Comparison of ENCODE assay signal across 17 cellular contexts in the genomic region with DNA sequence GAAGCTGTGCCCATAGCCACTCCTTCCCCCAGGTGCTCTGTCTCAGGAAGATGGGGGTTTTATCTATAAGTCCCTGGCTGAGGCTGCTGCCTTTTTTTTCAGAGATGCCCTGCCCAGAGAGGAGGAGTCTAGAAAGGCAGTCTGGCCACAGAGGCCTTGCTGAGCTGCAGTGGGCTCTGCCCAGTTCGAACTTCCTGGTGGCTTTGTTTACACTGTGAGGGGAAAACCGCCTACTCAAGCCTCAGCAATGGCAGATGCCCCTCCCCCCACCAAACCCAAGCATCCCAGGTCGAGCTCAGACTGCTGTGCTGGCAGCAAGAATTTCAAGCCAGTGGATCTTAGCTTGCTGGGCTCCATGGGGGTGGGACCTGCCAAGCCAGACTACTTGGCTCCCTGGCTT. TPM values are rescaled to one million over a fixed set of nuclear protein-coding genes. Genes with fewer than 3 reads are reported as not detected.
DNase-seq lines count a peak whose midpoint lies in the region; ATAC-seq and TF ChIP-seq lines count a peak whose summit lies in the region.
"Not testable (repeated sequence)": the region's sequence is repeated elsewhere in the genome, so short reads cannot be mapped to it uniquely, and the experiment has no call there.
"Had no signal": no experiment of that assay in that cellular context is flagged by ENCODE, and none has a peak within 500 bp of the region (broad histone marks: within the 10 kb centered on the region; RNA-seq: fewer than 3 reads in every experiment).

No MANE protein-coding gene starts in this region.

- POLR2A ChIA-PET in WTC11 (lab: Charles Lee), result interaction anchor here (0.7 to 0.9 kb wide), 2 partner anchors 122 to 144 kb away, joined by 4 read pairs; no protein-coding TSS in a partner anchor

- intact Hi-C loops in esophagus muscularis mucosa (cut with DNase I), result not testable (repeated sequence)

- H2BK12ac ChIP-seq in trophoblast cell (ENCODE audit: low read length), result not testable (repeated sequence)

- TF ChIP-seq EP300 in esophagus muscularis mucosa (IDR thresholded peaks at IDR 0.05), result not testable (repeated sequence)

- H2BK5ac ChIP-seq in trophoblast cell (ENCODE audit: low read depth, low read length, poor library complexity), result not testable (repeated sequence)

- 0% methylated on average over 2 of the region's 3 CpGs for WGBS in esophagus muscularis mucosa
- no CpG with 5 or more reads among the region's 3 CpGs for WGBS in trophoblast cell (ENCODE audit: extremely low coverage, insufficient coverage, insufficient read length)

- peak overlapping the region; percentile 52 for H2AFZ ChIP-seq in trophoblast cell (ENCODE audit: insufficient read depth, low read length, poor library complexity)

- H3K9me3 ChIP-seq in esophagus muscularis mucosa; trophoblast cell (ENCODE audit: insufficient read depth, low read depth, low read length): not testable (repeated sequence)

- H3K4me3 ChIP-seq in GM12865 (ENCODE audit: low read depth, low read length); esophagus muscularis mucosa; trophoblast cell (ENCODE audit: low read depth, low read length): not testable (repeated sequence)

- H3K79me1 ChIP-seq in trophoblast cell (ENCODE audit: low read length), result not testable (repeated sequence)

- H3K79me2 ChIP-seq in trophoblast cell (ENCODE audit: control insufficient read depth, insufficient read depth, low read length, poor library complexity), result not testable (repeated sequence)

- not testable (repeated sequence) for H3K4me1 ChIP-seq in esophagus muscularis mucosa; trophoblast cell (ENCODE audit: control insufficient read depth in 1 of 2, insufficient read depth in 2 of 2, low read length in 2 of 2)

- CTCF ChIA-PET in WTC11 (lab: Charles Lee), result interaction anchor here (0.6 to 1.9 kb wide), 3 partner anchors 12 to 138 kb away, joined by 3 to 10 read pairs (median 5); a partner anchor contains a TSS

- not testable (repeated sequence) for H3K18ac ChIP-seq in trophoblast cell (ENCODE audit: low read length)

- H3K27ac Mint-ChIP-seq in WTC11, result not testable (repeated sequence)

- not testable (repeated sequence) for H3K27ac ChIP-seq in esophagus muscularis mucosa (replicated peaks in 1 of 4); trophoblast cell (ENCODE audit: low read depth, low read length)

- H2AK5ac ChIP-seq in trophoblast cell (ENCODE audit: low read length), result not testable (repeated sequence)

- TF ChIP-seq CTCF in GM12865 (IDR thresholded peaks at IDR 0.05; ENCODE audit: insufficient read depth, low read depth, low read length, missing control alignments); WTC11 (IDR thresholded peaks at IDR 0.05); esophagus muscularis mucosa (IDR thresholded peaks at IDR 0.05): not testable (repeated sequence)

- not testable (repeated sequence) for H3K4me2 ChIP-seq in trophoblast cell (ENCODE audit: low read length)

- H3K23ac ChIP-seq in trophoblast cell (ENCODE audit: low read length), result not testable (repeated sequence)

- peak overlapping the region; percentile 61 for H4K8ac ChIP-seq in trophoblast cell (ENCODE audit: low read depth, low read length)

- not testable (repeated sequence) for H2BK120ac ChIP-seq in trophoblast cell (ENCODE audit: insufficient read depth, low read length, poor library complexity)

- not testable (repeated sequence) for H3K9me3 Mint-ChIP-seq in WTC11

- ATAC-seq in WTC11, result peak; percentile 72

- not testable (repeated sequence) for H4K12ac ChIP-seq in trophoblast cell (ENCODE audit: low read depth, low read length)

- H3K36me3 Mint-ChIP-seq in WTC11, result not testable (repeated sequence)

- H3K27me3 Mint-ChIP-seq in WTC11 (ENCODE audit: low read depth), result not testable (repeated sequence)

- not testable (repeated sequence) for H3K27me3 ChIP-seq in esophagus muscularis mucosa; trophoblast cell (ENCODE audit: insufficient read depth, low read length)

- H3K4me1 Mint-ChIP-seq in WTC11, result peaks cover 27% of the 10 kb centered on the region

- not testable (repeated sequence) for H3K14ac ChIP-seq in trophoblast cell (ENCODE audit: low read length)

- peak; percentile 7 for DNase-seq in CMK (ENCODE audit: low read depth)
- peak; percentile 8 for DNase-seq in GM12865 (ENCODE audit: low read depth)
- DNase-seq in M059J (ENCODE audit: low read depth), result peak; percentile 75
- peak; percentile 34 for DNase-seq in NCI-H748 (lab: John Stamatoyannopoulos, UW; ENCODE audit: unreplicated experiment)
- peak; percentile 81 for DNase-seq in WTC11 (ENCODE audit: low spot score)
- peak; percentile 29 for DNase-seq in esophagus muscularis mucosa (ENCODE audit: extremely low spot score)
- DNase-seq in left kidney (ENCODE audit: low read depth, low spot score), result peak; percentile 64
- DNase-seq in trophoblast cell, result not testable (repeated sequence)

- H3K36me3 ChIP-seq in esophagus muscularis mucosa; trophoblast cell (ENCODE audit: control insufficient read depth in 1 of 2, insufficient read depth in 2 of 2, low read length in 2 of 2): not testable (repeated sequence)

- not testable (repeated sequence) for H3K4ac ChIP-seq in trophoblast cell (ENCODE audit: low read depth, low read length)

- H3K4me3 Mint-ChIP-seq in WTC11, result not testable (repeated sequence)

- not testable (repeated sequence) for H4K91ac ChIP-seq in trophoblast cell (ENCODE audit: low read depth, low read length)

- H3K9ac ChIP-seq in trophoblast cell (ENCODE audit: low read length), result not testable (repeated sequence)

- not testable (repeated sequence) for TF ChIP-seq POLR2A in esophagus muscularis mucosa (IDR thresholded peaks at IDR 0.05; ENCODE audit: low read depth)

TF ChIP-seq in WTC11, 78 proteins besides CTCF, POLR2A, EP300 and RAD21 (continues in another document):
- TF ChIP-seq FOXP1 (CRISPR knock-in tag; IDR thresholded peaks at IDR 0.05; ENCODE audit: borderline replicate concordance) (peak; percentile 41; the same call in 1 of the 2 replicates), FOXK1 (CRISPR knock-in tag; IDR thresholded peaks at IDR 0.05) (peak; percentile 96)
- TF ChIP-seq, protein P1, sequence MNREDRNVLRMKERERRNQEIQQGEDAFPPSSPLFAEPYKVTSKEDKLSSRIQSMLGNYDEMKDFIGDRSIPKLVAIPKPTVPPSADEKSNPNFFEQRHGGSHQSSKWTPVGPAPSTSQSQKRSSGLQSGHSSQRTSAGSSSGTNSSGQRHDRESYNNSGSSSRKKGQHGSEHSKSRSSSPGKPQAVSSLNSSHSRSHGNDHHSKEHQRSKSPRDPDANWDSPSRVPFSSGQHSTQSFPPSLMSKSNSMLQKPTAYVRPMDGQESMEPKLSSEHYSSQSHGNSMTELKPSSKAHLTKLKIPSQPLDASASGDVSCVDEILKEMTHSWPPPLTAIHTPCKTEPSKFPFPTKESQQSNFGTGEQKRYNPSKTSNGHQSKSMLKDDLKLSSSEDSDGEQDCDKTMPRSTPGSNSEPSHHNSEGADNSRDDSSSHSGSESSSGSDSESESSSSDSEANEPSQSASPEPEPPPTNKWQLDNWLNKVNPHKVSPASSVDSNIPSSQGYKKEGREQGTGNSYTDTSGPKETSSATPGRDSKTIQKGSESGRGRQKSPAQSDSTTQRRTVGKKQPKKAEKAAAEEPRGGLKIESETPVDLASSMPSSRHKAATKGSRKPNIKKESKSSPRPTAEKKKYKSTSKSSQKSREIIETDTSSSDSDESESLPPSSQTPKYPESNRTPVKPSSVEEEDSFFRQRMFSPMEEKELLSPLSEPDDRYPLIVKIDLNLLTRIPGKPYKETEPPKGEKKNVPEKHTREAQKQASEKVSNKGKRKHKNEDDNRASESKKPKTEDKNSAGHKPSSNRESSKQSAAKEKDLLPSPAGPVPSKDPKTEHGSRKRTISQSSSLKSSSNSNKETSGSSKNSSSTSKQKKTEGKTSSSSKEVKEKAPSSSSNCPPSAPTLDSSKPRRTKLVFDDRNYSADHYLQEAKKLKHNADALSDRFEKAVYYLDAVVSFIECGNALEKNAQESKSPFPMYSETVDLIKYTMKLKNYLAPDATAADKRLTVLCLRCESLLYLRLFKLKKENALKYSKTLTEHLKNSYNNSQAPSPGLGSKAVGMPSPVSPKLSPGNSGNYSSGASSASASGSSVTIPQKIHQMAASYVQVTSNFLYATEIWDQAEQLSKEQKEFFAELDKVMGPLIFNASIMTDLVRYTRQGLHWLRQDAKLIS (CRISPR knock-in tag; IDR thresholded peaks at IDR 0.05; ENCODE audit: borderline replicate concordance), result 0 out of 2 replicates have a peak, but pooled peaks have one; percentile 44
- TF ChIP-seq, protein P2, sequence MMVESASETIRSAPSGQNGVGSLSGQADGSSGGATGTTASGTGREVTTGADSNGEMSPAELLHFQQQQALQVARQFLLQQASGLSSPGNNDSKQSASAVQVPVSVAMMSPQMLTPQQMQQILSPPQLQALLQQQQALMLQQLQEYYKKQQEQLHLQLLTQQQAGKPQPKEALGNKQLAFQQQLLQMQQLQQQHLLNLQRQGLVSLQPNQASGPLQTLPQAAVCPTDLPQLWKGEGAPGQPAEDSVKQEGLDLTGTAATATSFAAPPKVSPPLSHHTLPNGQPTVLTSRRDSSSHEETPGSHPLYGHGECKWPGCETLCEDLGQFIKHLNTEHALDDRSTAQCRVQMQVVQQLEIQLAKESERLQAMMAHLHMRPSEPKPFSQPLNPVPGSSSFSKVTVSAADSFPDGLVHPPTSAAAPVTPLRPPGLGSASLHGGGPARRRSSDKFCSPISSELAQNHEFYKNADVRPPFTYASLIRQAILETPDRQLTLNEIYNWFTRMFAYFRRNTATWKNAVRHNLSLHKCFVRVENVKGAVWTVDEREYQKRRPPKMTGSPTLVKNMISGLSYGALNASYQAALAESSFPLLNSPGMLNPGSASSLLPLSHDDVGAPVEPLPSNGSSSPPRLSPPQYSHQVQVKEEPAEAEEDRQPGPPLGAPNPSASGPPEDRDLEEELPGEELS (CRISPR knock-in tag; IDR thresholded peaks at IDR 0.05), result peak; percentile 36; the same call in 1 of the 2 replicates

RNA-seq across cellular contexts. Expression of a gene that starts 15.5 kb away (rescaled TPM):
- not detected in 2 replicates for total RNA-seq in M059J (2014; rRNA removed; shearing (Covaris generic))
- total RNA-seq in WTC11 (2021), result not detected in 3 replicates
- total RNA-seq in esophagus muscularis mucosa, result not detected
- not detected in 2 replicates for polyA plus RNA-seq in trophoblast cell (2013)
- total RNA-seq: A673; activated T-cell treated with anti-CD3 and anti-CD28 coated beads, Interleukin-2, amount 50 U/mL, for 72 hours; esophagus squamous epithelium; gastroesophageal sphincter; lower leg skin; omental fat pad; sigmoid colon had no signal
- polyA plus RNA-seq: BJ, IgD-negative memory B cell, sigmoid colon had no signal

RNA-seq across cellular contexts. Expression of a gene that starts 52.5 kb away (rescaled TPM):
- 0.30 and 0.44 TPM in 2 replicates for total RNA-seq in M059J (2014; rRNA removed; shearing (Covaris generic))
- total RNA-seq in WTC11 (2021), result 0.48 to 0.90 TPM (median 0.89 TPM) in 3 replicates
- total RNA-seq in esophagus muscularis mucosa, result not detected
- 0.15 and 0.21 TPM in 2 replicates for polyA plus RNA-seq in trophoblast cell (2013)
- total RNA-seq: A673; activated T-cell treated with anti-CD3 and anti-CD28 coated beads, Interleukin-2, amount 50 U/mL, for 72 hours; gastroesophageal sphincter; omental fat pad; sigmoid colon had no signal
- polyA plus RNA-seq: BJ, IgD-negative memory B cell had no signal

RNA-seq across cellular contexts. Expression of a gene that starts 53.4 kb away (rescaled TPM):
- 0.27 and 2.4 TPM in 2 replicates for total RNA-seq in M059J (2014; rRNA removed; shearing (Covaris generic))
- total RNA-seq in WTC11 (2021) (not detected in 3 replicates), esophagus muscularis mucosa (not detected)
- polyA plus RNA-seq in trophoblast cell (2013), result 1.0 and 1.5 TPM in 2 replicates
- total RNA-seq: A673; activated T-cell treated with anti-CD3 and anti-CD28 coated beads, Interleukin-2, amount 50 U/mL, for 72 hours; esophagus squamous epithelium; gastroesophageal sphincter; omental fat pad; sigmoid colon had no signal
- polyA plus RNA-seq: BJ, IgD-negative memory B cell, sigmoid colon had no signal
